ENCODE assay signal across 8 cellular contexts in genomic region chr20:47354388-47354709, GRCh38. TPM values are rescaled to one million over a fixed set of nuclear protein-coding genes. Genes with fewer than 3 reads are reported as not detected.
A peak's percentile ranks its signal among the peaks of the same experiment; 100 is the strongest.
DNase-seq lines count a peak whose midpoint lies in the region; ATAC-seq and TF ChIP-seq lines count a peak whose summit lies in the region.

No MANE protein-coding gene starts in this region.

- H3K4me3 Mint-ChIP-seq in activated CD4-positive, alpha-beta memory T cell treated with anti-CD3 and anti-CD28 coated beads, Interleukin-2, amount 10 ng/mL, durations not matched to agents 7 days and 5 days, result peak overlapping the region; percentile 81

- no peak for DNase-seq in HL-60 (ENCODE audit: low read depth in 1 of 2, low spot score in 1 of 2)
- no peak for DNase-seq in activated CD4-positive, alpha-beta memory T cell treated with anti-CD3 and anti-CD28 coated beads, Interleukin-2, amount 10 ng/mL, durations not matched to agents 7 days and 5 days
- DNase-seq in foreskin keratinocyte, result no peak
- no peak for DNase-seq in spleen
- no peak for DNase-seq in ecto neural progenitor cell (ENCODE audit: low spot score)

- H3K4me3 ChIP-seq in HL-60 (replicated peaks; ENCODE audit: insufficient read depth, low read length), result peak overlapping the region; percentile 37
- H3K4me3 ChIP-seq in spleen, result peak overlapping the region in 6 of 8 donors; percentile 9 to 62 (median 23)

- no peaks in the 10 kb centered on the region for H3K27me3 ChIP-seq in HL-60 (ENCODE audit: insufficient read depth, poor library complexity, severe bottlenecking)
- no peaks in the 10 kb centered on the region for H3K27me3 ChIP-seq in foreskin keratinocyte
- H3K27me3 ChIP-seq in spleen (replicated peaks in 1 of 7), result no peaks in the 10 kb centered on the region

- H3K36me3 Mint-ChIP-seq in activated CD4-positive, alpha-beta memory T cell treated with anti-CD3 and anti-CD28 coated beads, Interleukin-2, amount 10 ng/mL, durations not matched to agents 7 days and 5 days (ENCODE audit: low read depth), result peaks cover 12% of the 10 kb centered on the region

- H3K27ac ChIP-seq in HL-60 (replicated peaks) (peak overlapping the region; percentile 100), foreskin keratinocyte (peak overlapping the region; percentile 50), spleen (peak overlapping the region; percentile 96 to 99 (median 98))

- peaks cover 24% of the 10 kb centered on the region for H3K4me1 Mint-ChIP-seq in activated CD4-positive, alpha-beta memory T cell treated with anti-CD3 and anti-CD28 coated beads, Interleukin-2, amount 10 ng/mL, durations not matched to agents 7 days and 5 days

- no peaks in the 10 kb centered on the region for H3K27me3 Mint-ChIP-seq in activated CD4-positive, alpha-beta memory T cell treated with anti-CD3 and anti-CD28 coated beads, Interleukin-2, amount 10 ng/mL, durations not matched to agents 7 days and 5 days

- TF ChIP-seq CTCF in HL-60 (IDR thresholded peaks at IDR 0.05; ENCODE audit: insufficient read depth, low read length) (no peak), foreskin keratinocyte (conservative IDR thresholded peaks at IDR 0.05) (no peak), spleen (IDR thresholded peaks at IDR 0.05 in 8 of 11, conservative IDR thresholded peaks at IDR 0.05 in 3 of 11) (no peak)

- WGBS in spleen, 5 donors, result 8 to 17% (median 10%) methylated on average over 3 of the region's 3 CpGs

- H3K9me3 ChIP-seq in spleen, result no peaks in the 10 kb centered on the region

- peaks cover 0 to 3% (median 0%) of the 10 kb centered on the region in 6 donors for H3K36me3 ChIP-seq in spleen

- intact Hi-C loops in spleen (cut with DNase I; ENCODE audit: low total_unique reads), result no loop called here

- POLR2A ChIA-PET in activated CD4-positive, alpha-beta memory T cell treated with anti-CD3 and anti-CD28 coated beads, Interleukin-2, amount 10 ng/mL, durations not matched to agents 7 days and 5 days (lab: Charles Lee), result interaction anchor here (1.6 to 7.0 kb wide), 5 partner anchors 27 to 148 kb away, joined by 5 to 53 read pairs (median 44); partner anchors contain the start of gene NCOA3

- CTCF ChIA-PET in activated CD4-positive, alpha-beta memory T cell treated with anti-CD3 and anti-CD28 coated beads, Interleukin-2, amount 10 ng/mL, durations not matched to agents 7 days and 5 days (lab: Charles Lee), result interaction anchor here (1.1 to 7.0 kb wide), 3 partner anchors 30 to 84 kb away, joined by 5 to 59 read pairs (median 10); no protein-coding TSS in a partner anchor

- no peaks in the 10 kb centered on the region for H3K9me3 Mint-ChIP-seq in activated CD4-positive, alpha-beta memory T cell treated with anti-CD3 and anti-CD28 coated beads, Interleukin-2, amount 10 ng/mL, durations not matched to agents 7 days and 5 days

- H3K4me1 ChIP-seq in foreskin keratinocyte (peaks cover 69% of the 10 kb centered on the region), spleen (peaks cover 82 to 100% (median 99%) of the 10 kb centered on the region in 6 donors)

- peak overlapping the region; percentile 94 for H3K27ac Mint-ChIP-seq in activated CD4-positive, alpha-beta memory T cell treated with anti-CD3 and anti-CD28 coated beads, Interleukin-2, amount 10 ng/mL, durations not matched to agents 7 days and 5 days

- ATAC-seq in foreskin keratinocyte (no peak), GM18520 (IDR thresholded peaks at IDR 0.05; ENCODE audit: unreplicated experiment) (no peak), HG02885 (IDR thresholded peaks at IDR 0.05; ENCODE audit: poor library complexity, unreplicated experiment) (no peak), GM21619 (IDR thresholded peaks at IDR 0.05; ENCODE audit: unreplicated experiment) (no peak)

- no peak for TF ChIP-seq POLR2A in spleen (IDR thresholded peaks at IDR 0.05)

RNA-seq across cellular contexts. Expression of gene ZMYND8, which starts 2.1 kb away (rescaled TPM):
- total RNA-seq in activated CD4-positive, alpha-beta memory T cell treated with anti-CD3 and anti-CD28 coated beads, Interleukin-2, amount 10 ng/mL, durations not matched to agents 7 days and 5 days, result 10 to 100 TPM; 37.8 to 44.2 TPM
- total RNA-seq in foreskin keratinocyte (29.7 and 31.1 TPM in 2 replicates), spleen (10 to 100 TPM; 30.3 to 64.0 (median 56.0) TPM)
- polyA plus RNA-seq in foreskin keratinocyte (7.9 and 9.1 TPM in 2 replicates), spleen (10 to 100 TPM; 12.5 to 16.8 (median 15.6) TPM)

Comparison
In these comparisons a context has a peak if more than half of its experiments do, and no peak if none do; other contexts are left out.
1. H3K27ac ChIP-seq: peak in every context shown above with its lines; median percentile 100 in HL-60; 98 in spleen; 50 in foreskin keratinocyte.